8 cellular contexts compared by ENCODE assay signal in genomic region chr15:65028921-65029735, GRCh38. TPM values are rescaled to one million over a fixed set of nuclear protein-coding genes. Genes with fewer than 3 reads are reported as not detected.
A peak's percentile ranks its signal among the peaks of the same experiment; 100 is the strongest.
DNase-seq lines count a peak whose midpoint lies in the region; ATAC-seq and TF ChIP-seq lines count a peak whose summit lies in the region.

MTFMT (minus strand) TSS chr15:65029639; CDS start chr15:65029613, 26 bp downstream.

- H3K4me3 ChIP-seq in kidney epithelial cell (ENCODE audit: low read depth, low read length) = peak within 1 kb of the TSS; percentile 57

- ATAC-seq in HG02970 (IDR thresholded peaks at IDR 0.05; ENCODE audit: low FRiP score, unreplicated experiment) = peak; percentile 79

- H3K36me3 ChIP-seq in kidney epithelial cell (ENCODE audit: control insufficient read depth, insufficient read depth, low read length) = no peaks in the 10 kb centered on the region

- DNase-seq in NCI-H187 (lab: John Stamatoyannopoulos, UW) = peak; percentile 33 to 34
- DNase-seq in NCI-H187 treated with DMSO at 0.1 percent for 48 hours (lab: John Stamatoyannopoulos, UW) = no peak
- peak; percentile 81 for DNase-seq in NCI-H345 (lab: John Stamatoyannopoulos, UW)
- DNase-seq in activated CD4-positive, CD25-positive, alpha-beta regulatory T cell treated with anti-CD3 and anti-CD28 coated beads, Interleukin-2, amount 50 U/mL, for 72 hours = peak; percentile 95
- peak; percentile 12 to 40 for DNase-seq in cerebellar nuclear complex (lab: John Stamatoyannopoulos, UW)
- no peak for DNase-seq in kidney epithelial cell (ENCODE audit: low read depth)
- DNase-seq in stimulated activated CD4-positive, alpha-beta T cell treated with anti-CD3 and anti-CD28 coated beads, Interleukin-15, amount 100 ng/mL, for 1 hour (ENCODE audit: low read depth in 1 of 2, low spot score in 1 of 2) = peak; percentile 87 to 95

- H3K27me3 ChIP-seq in kidney epithelial cell (ENCODE audit: control insufficient read depth, insufficient read depth, low read length) = no peaks in the 10 kb centered on the region

- TF ChIP-seq CTCF in kidney epithelial cell (IDR thresholded peaks at IDR 0.05; ENCODE audit: insufficient read depth, low read length, poor library complexity, severe bottlenecking) = no peak

RNA-seq across cellular contexts. Expression of gene MTFMT, which starts in this region (rescaled TPM):
- total RNA-seq in kidney epithelial cell = 17.3 and 18.5 TPM in 2 replicates

Comparison
In these comparisons a context has a peak if more than half of its experiments do, and no peak if none do; other contexts are left out.
1. DNase-seq: peak in NCI-H187 (2 of 2), NCI-H345 (single experiment), activated CD4-positive, CD25-positive, alpha-beta regulatory T cell treated with anti-CD3 and anti-CD28 coated beads, Interleukin-2, amount 50 U/mL, for 72 hours (single experiment), cerebellar nuclear complex (2 of 2) and stimulated activated CD4-positive, alpha-beta T cell treated with anti-CD3 and anti-CD28 coated beads, Interleukin-15, amount 100 ng/mL, for 1 hour (2 of 2); none in NCI-H187 treated with DMSO at 0.1 percent for 48 hours (single experiment) and kidney epithelial cell (single experiment).